20 cellular contexts compared by ENCODE assay signal in the genomic region with DNA sequence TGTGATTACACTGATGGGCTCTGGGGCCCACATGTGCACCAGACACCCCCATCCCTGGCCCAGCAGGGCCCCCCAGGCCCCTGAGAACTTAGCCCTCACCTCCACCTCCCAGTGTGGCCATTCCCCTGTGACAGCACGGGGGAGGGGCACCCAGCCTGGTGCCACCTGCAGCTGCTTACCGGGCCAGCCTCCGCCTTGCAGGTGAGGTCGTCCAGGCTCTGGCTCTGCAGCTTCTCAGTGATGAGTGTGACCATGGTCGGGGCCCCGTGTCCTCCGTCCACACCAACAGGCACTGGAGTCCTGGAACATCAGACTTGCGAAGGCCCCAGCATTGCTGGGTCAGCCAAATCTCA.
"Had no signal": no experiment of that assay in that cellular context is flagged by ENCODE, and none has a peak within 500 bp of the region (broad histone marks: within the 10 kb centered on the region; RNA-seq: fewer than 3 reads in every experiment).

No MANE protein-coding gene starts in this region.

- H3K4me1 ChIP-seq: breast epithelium, SJCRH30 had no signal

- H3K9me3 ChIP-seq: breast epithelium, SJCRH30 had no signal

- DNase-seq: activated CD4-positive, alpha-beta T cell treated with anti-CD3 and anti-CD28 coated beads for 48 hours; activated CD4-positive, alpha-beta T cell treated with anti-CD3 and anti-CD28 coated beads, Interleukin-2, amount 50 U/mL, for 4 hours; activated CD4-positive, CD25-positive, alpha-beta regulatory T cell treated with anti-CD3 and anti-CD28 coated beads, Interleukin-2, amount 50 U/mL, for 72 hours; activated CD8-positive, alpha-beta memory T cell treated with anti-CD3 and anti-CD28 coated beads, Interleukin-2, amount 50 U/mL, for 48 hours; activated CD8-positive, alpha-beta T cell treated with anti-CD3 and anti-CD28 coated beads, Interleukin-2, amount 10 ng/mL, durations not matched to agents 7 days and 5 days; activated effector memory CD4-positive, alpha-beta T cell treated with Interleukin-2 at 50 U/mL for 16 hours; activated naive CD4-positive, alpha-beta T cell; activated T-cell treated with anti-CD3 and anti-CD28 coated beads, Interleukin-2, amount 50 U/mL, for 1 hour; aorta; central memory CD4-positive, alpha-beta T cell; cortex of kidney; NCI-H1092; NCI-H1417; NCI-H1930; NCI-H2107; NCI-H2171 treated with DMSO at 0.1 percent for 48 hours; NCI-H524 treated with DMSO at 0.1 percent for 48 hours; NCI-H748 treated with DMSO at 0.1 percent for 48 hours; SJCRH30 had no signal

- H3K27ac ChIP-seq: breast epithelium, SJCRH30 had no signal

- H3K27me3 ChIP-seq: breast epithelium, SJCRH30 had no signal

- ATAC-seq: activated CD8-positive, alpha-beta T cell treated with anti-CD3 and anti-CD28 coated beads, Interleukin-2, amount 10 ng/mL, durations not matched to agents 7 days and 5 days had no signal

- H3K4me3 ChIP-seq: breast epithelium, SJCRH30 had no signal

- H3K36me3 ChIP-seq: breast epithelium, SJCRH30 had no signal
